In the genomic region with DNA sequence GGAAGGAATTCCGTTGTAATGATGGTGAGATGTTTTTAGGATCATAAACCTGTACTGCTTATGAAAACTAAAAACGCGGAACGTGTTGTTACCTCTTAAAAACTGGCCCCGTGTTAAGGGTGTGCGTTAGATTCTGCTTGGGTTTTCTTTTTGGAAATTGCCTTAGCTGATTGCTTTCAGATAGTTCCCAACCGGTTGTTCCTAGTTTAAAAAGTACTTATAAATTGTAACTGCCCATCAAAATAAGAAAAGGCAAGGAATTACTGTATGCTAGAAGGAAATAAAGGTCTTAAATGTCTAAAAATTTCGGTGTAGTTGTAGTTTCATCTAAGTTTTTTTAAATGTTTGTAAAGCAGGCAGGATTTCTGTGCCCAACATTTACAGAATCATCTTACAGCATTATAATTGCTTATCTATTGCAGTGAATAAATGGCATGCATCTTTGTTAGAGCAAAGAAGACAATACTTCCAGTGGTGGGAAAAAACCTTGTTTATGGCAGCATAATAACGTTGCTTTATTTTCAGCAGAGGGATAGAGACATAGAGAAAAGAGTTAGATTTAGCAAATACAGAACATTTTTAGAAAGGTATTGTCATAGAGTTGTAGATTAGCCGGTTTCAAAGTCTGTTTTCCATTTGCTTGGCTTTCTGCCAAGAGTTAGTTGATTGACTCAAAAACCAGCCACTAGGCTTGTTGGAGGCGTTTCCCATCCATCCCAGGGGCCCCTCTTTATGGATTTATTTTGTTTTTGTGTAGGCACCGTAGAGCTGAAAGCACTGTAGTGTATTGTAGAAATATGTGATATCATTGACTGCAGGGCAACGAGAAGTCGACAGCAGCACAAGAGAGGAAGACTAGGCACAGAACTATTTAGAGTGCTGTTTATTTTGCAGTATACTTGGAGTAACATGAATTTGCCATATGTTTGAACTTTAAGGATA, we compare ENCODE assay signal across 8 cellular contexts.
DNase-seq lines count a peak whose midpoint lies in the region; ATAC-seq lines count a peak whose summit lies in the region.

No MANE protein-coding gene starts in this region.

- H3K27me3 Mint-ChIP-seq in T-helper 2 cell treated with Interferon-gamma antibody and Interleukin-4, amounts not matched to agents 5 μg/mL and 100 μg/mL, for 36 hours (ENCODE audit: low read depth): no peaks in the 10 kb centered on the region

- no peak for ATAC-seq in GM19328 (IDR thresholded peaks at IDR 0.05; ENCODE audit: unreplicated experiment)

- H3K9me3 Mint-ChIP-seq in T-helper 2 cell treated with Interferon-gamma antibody and Interleukin-4, amounts not matched to agents 5 μg/mL and 100 μg/mL, for 36 hours: no peaks in the 10 kb centered on the region

- H3K4me1 Mint-ChIP-seq in T-helper 2 cell treated with Interferon-gamma antibody and Interleukin-4, amounts not matched to agents 5 μg/mL and 100 μg/mL, for 36 hours (ENCODE audit: low read depth): peaks cover 40% of the 10 kb centered on the region

- H3K27ac ChIP-seq in cingulate gyrus (ENCODE audit: low read depth, low read length): peak overlapping the region; percentile 100

- peak overlapping the region; percentile 86 for H3K27ac Mint-ChIP-seq in T-helper 2 cell treated with Interferon-gamma antibody and Interleukin-4, amounts not matched to agents 5 μg/mL and 100 μg/mL, for 36 hours

- peak; percentile 20 for DNase-seq in SKM-1 treated with dmso at 0.1 percent for 144 hours (lab: John Stamatoyannopoulos, UW; ENCODE audit: unreplicated experiment)
- DNase-seq in SKM-1 (lab: John Stamatoyannopoulos, UW; ENCODE audit: unreplicated experiment): no peak
- DNase-seq in NCI-H146 treated with DMSO at 0.1 percent for 48 hours (lab: John Stamatoyannopoulos, UW; ENCODE audit: unreplicated experiment): peak; percentile 20
- peak; percentile 30 for DNase-seq in T-helper 2 cell treated with Interferon-gamma antibody and Interleukin-4, amounts not matched to agents 5 μg/mL and 100 μg/mL, for 36 hours (ENCODE audit: low spot score)
- peak; percentile 79 for DNase-seq in kidney tubule cell (ENCODE audit: low spot score)
- DNase-seq in stimulated activated CD4-positive, alpha-beta T cell treated with anti-CD3 and anti-CD28 coated beads, Interleukin-12 subunit alpha, Interleukin-12 subunit beta, amount 100 ng/mL, for 48 hours (ENCODE audit: low read depth in 2 of 3, low spot score in 1 of 3): peak; percentile 4 to 68 (median 26)

- peak overlapping the region; percentile 97 for H3K4me3 Mint-ChIP-seq in T-helper 2 cell treated with Interferon-gamma antibody and Interleukin-4, amounts not matched to agents 5 μg/mL and 100 μg/mL, for 36 hours

- H3K36me3 Mint-ChIP-seq in T-helper 2 cell treated with Interferon-gamma antibody and Interleukin-4, amounts not matched to agents 5 μg/mL and 100 μg/mL, for 36 hours (ENCODE audit: low read depth): peaks cover 11% of the 10 kb centered on the region
